Comparison of ENCODE assay signal across 25 cellular contexts in the genomic region with DNA sequence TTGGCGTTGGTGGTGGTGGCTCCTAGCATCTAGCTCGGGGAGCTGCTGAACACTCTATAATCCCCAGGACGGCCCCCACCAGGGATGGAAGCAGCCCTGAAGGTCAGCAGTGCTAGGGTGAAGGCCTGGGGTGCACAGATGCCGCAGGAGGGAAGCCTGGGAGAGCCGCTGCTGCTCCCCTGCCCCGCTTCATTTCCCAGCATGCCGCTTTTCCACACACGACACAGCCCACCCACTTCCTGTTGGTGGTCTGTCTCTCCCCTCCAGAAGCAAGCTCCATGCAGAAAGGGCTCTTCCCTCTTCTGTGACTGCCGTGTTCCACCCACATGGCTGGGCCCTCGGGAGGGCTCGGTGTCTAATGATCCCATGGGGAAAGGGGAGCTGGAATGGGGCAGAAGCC. TPM values are rescaled to one million over a fixed set of nuclear protein-coding genes. Genes with fewer than 3 reads are reported as not detected.
"Had no signal": no experiment of that assay in that cellular context is flagged by ENCODE, and none has a peak within 500 bp of the region (broad histone marks: within the 10 kb centered on the region; RNA-seq: fewer than 3 reads in every experiment).

No MANE protein-coding gene starts in this region.

- H3K4me3 Mint-ChIP-seq: dendritic cell treated with granulocyte-macrophage colony-stimulating factor and Interleukin-4, amounts not matched to agents 40 ng/mL and 50 ng/mL, for 4 days; endodermal cell; natural killer cell; stimulated activated naive B cell treated with anti-CD40 and anti-IgM and Interleukin-4, amounts not matched to agents 10 μg/mL and 1 μg/mL and 100 μg/mL, for 72 hours; stimulated activated naive CD8-positive, alpha-beta T cell treated with anti-CD3 and anti-CD28 coated beads, Interleukin-15, Interleukin-2, amounts not matched to agents 100 ng/mL and 50 ng/mL, for 24 hours had no signal

- H3K79me2 ChIP-seq: parathyroid adenoma had no signal

- H3K27me3 ChIP-seq: right lobe of liver, upper lobe of left lung, uterus had no signal

- H3K9me3 ChIP-seq: gastrocnemius medialis, lower lobe of right lung, right lobe of liver, thoracic aorta, upper lobe of left lung, uterus had no signal

- H3K36me3 Mint-ChIP-seq: natural killer cell had no signal

- H3K27ac Mint-ChIP-seq: dendritic cell treated with granulocyte-macrophage colony-stimulating factor and Interleukin-4, amounts not matched to agents 40 ng/mL and 50 ng/mL, for 4 days; endodermal cell; natural killer cell; progenitor cell of endocrine pancreas; stimulated activated naive B cell treated with anti-CD40 and anti-IgM and Interleukin-4, amounts not matched to agents 10 μg/mL and 1 μg/mL and 100 μg/mL, for 72 hours; stimulated activated naive CD8-positive, alpha-beta T cell treated with anti-CD3 and anti-CD28 coated beads, Interleukin-15, Interleukin-2, amounts not matched to agents 100 ng/mL and 50 ng/mL, for 24 hours had no signal

- H3K9ac ChIP-seq: parathyroid adenoma had no signal

- H3K4me1 Mint-ChIP-seq: natural killer cell had no signal

- H3K9me3 Mint-ChIP-seq: dendritic cell treated with granulocyte-macrophage colony-stimulating factor and Interleukin-4, amounts not matched to agents 40 ng/mL and 50 ng/mL, for 4 days; endodermal cell; natural killer cell had no signal

- H3K4me1 ChIP-seq: gastrocnemius medialis, lower lobe of right lung, parathyroid adenoma, right lobe of liver, tibial nerve, upper lobe of left lung, uterus had no signal

- H3K27ac ChIP-seq: epithelial cell of prostate, gastrocnemius medialis, lower lobe of right lung, parathyroid adenoma, right lobe of liver, thoracic aorta, tibial nerve, upper lobe of left lung, uterus had no signal

- H3K4me3 ChIP-seq: gastrocnemius medialis, lower lobe of right lung, right lobe of liver, thoracic aorta, tibial nerve, upper lobe of left lung, uterus had no signal

- DNase-seq: effector CD8-positive, alpha-beta T cell; endodermal cell; foreskin fibroblast; gastrocnemius medialis; head of caudate nucleus; left ventricle myocardium superior; lower lobe of right lung; natural killer cell; right lobe of liver; small intestine; stimulated activated CD4-positive, alpha-beta T cell treated with anti-CD3 and anti-CD28 coated beads, Interleukin-15, amount 100 ng/mL, for 24 hours; stimulated activated CD4-positive, alpha-beta T cell treated with anti-CD3 and anti-CD28 coated beads, Interleukin-2, amount 100 ng/mL, for 48 hours; stimulated activated naive B cell treated with anti-CD40 and anti-IgM and Interleukin-4, amounts not matched to agents 10 μg/mL and 1 μg/mL and 100 μg/mL, for 72 hours; upper lobe of left lung; uterus had no signal

- H2AFZ ChIP-seq: parathyroid adenoma had no signal

- ATAC-seq: esophagus mucosa; gastrocnemius medialis; left ventricle myocardium superior; lower lobe of right lung; natural killer cell; right lobe of liver; stimulated activated naive B cell treated with anti-CD40 and anti-IgM and Interleukin-4, amounts not matched to agents 10 μg/mL and 1 μg/mL and 100 μg/mL, for 72 hours had no signal

- H3K36me3 ChIP-seq: gastrocnemius medialis, lower lobe of right lung, right lobe of liver, thoracic aorta, tibial nerve, upper lobe of left lung, uterus had no signal

RNA-seq across cellular contexts. Expression of gene GNAS-AS1, which starts 35.3 kb away (rescaled TPM):
- total RNA-seq: gastrocnemius medialis, glomerular endothelial cell had no signal
- polyA plus RNA-seq: neural cell had no signal
